ENCODE assay signal across 26 cellular contexts in genomic region chr18:60245096-60245495, GRCh38.
"Had no signal": no experiment of that assay in that cellular context is flagged by ENCODE, and none has a peak within 500 bp of the region (broad histone marks: within the 10 kb centered on the region; RNA-seq: fewer than 3 reads in every experiment).

No MANE protein-coding gene starts in this region.

- ATAC-seq: naive thymus-derived CD8-positive, alpha-beta T cell; natural killer cell treated with Interleukin-12 subunit alpha and Interleukin-12 subunit beta and Interleukin-15 and Interleukin-18, amount 100 ng/mL, for 72 hours; psoas muscle; right cardiac atrium; right lobe of liver; stimulated activated effector memory CD8-positive, alpha-beta T cell treated with anti-CD3 and anti-CD28 coated beads, Interleukin-12 subunit alpha, Interleukin-12 subunit beta, amount 100 ng/mL, for 72 hours; stimulated activated naive B cell treated with anti-CD40 and anti-IgM and Interleukin-4, amounts not matched to agents 10 μg/mL and 1 μg/mL and 100 μg/mL, for 72 hours; upper lobe of right lung had no signal

- H3K27ac ChIP-seq: neutrophil, ovary, parathyroid adenoma, psoas muscle, right lobe of liver, sigmoid colon, stomach, thoracic aorta, thyroid gland, tibial nerve, upper lobe of right lung, uterus had no signal

- H3K27me3 ChIP-seq: neutrophil, ovary, right lobe of liver, sigmoid colon, stomach, thyroid gland, tibial nerve, upper lobe of right lung, uterus had no signal

- H3K36me3 ChIP-seq: neutrophil, ovary, right lobe of liver, sigmoid colon, stomach, thoracic aorta, thyroid gland, tibial nerve, upper lobe of right lung, uterus had no signal

- H3K9ac ChIP-seq: parathyroid adenoma had no signal

- H2AFZ ChIP-seq: parathyroid adenoma had no signal

- H3K4me3 ChIP-seq: ovary, psoas muscle, right lobe of liver, sigmoid colon, stomach, thoracic aorta, thyroid gland, tibial nerve, upper lobe of right lung, uterus had no signal

- H3K4me1 ChIP-seq: parathyroid adenoma, psoas muscle, right lobe of liver, sigmoid colon, stomach, thyroid gland, tibial nerve, upper lobe of right lung, uterus had no signal

- H3K9me3 ChIP-seq: neutrophil, ovary, psoas muscle, right lobe of liver, sigmoid colon, thoracic aorta, thyroid gland, tibial nerve, upper lobe of right lung, uterus had no signal

- DNase-seq: naive thymus-derived CD8-positive, alpha-beta T cell; nephron progenitor cell; nucleus accumbens; ovary; posterior cingulate gyrus; psoas muscle; right cardiac atrium; right lobe of liver; sigmoid colon; small intestine; stimulated activated CD4-positive, alpha-beta T cell treated with anti-CD3 and anti-CD28 coated beads, Interleukin-15, amount 100 ng/mL, for 24 hours; stimulated activated CD4-positive, alpha-beta T cell treated with anti-CD3 and anti-CD28 coated beads, Interleukin-2, amount 100 ng/mL, for 24 hours; stimulated activated CD4-positive, alpha-beta T cell treated with anti-CD3 and anti-CD28 coated beads, Interleukin-2, amount 100 ng/mL, for 48 hours; stimulated activated CD4-positive, alpha-beta T cell treated with anti-CD3 and anti-CD28 coated beads, Interleukin-4, amount 100 ng/mL, for 24 hours; stimulated activated naive B cell treated with anti-CD40 and anti-IgM and Interleukin-4, amounts not matched to agents 10 μg/mL and 1 μg/mL and 100 μg/mL, for 72 hours; stimulated activated naive CD4-positive, alpha-beta T cell treated with Interleukin-2 at 50 U/mL for 16 hours; stomach; thyroid gland; upper lobe of right lung; uterus had no signal

- H3K79me2 ChIP-seq: parathyroid adenoma had no signal
